Comparison of ENCODE assay signal across 21 cellular contexts in genomic region chr11:19817870-19818269, GRCh38.
DNase-seq lines count a peak whose midpoint lies in the region; ATAC-seq lines count a peak whose summit lies in the region.
"Had no signal": no experiment of that assay in that cellular context is flagged by ENCODE, and none has a peak within 500 bp of the region (broad histone marks: within the 10 kb centered on the region; RNA-seq: fewer than 3 reads in every experiment).

No MANE protein-coding gene starts in this region.

- H3K4me1 ChIP-seq in HUES64 (ENCODE audit: insufficient read depth, low read length), result peaks cover 71% of the 10 kb centered on the region

- H3K27ac Mint-ChIP-seq in activated naive CD4-positive, alpha-beta T cell treated with anti-CD3 and anti-CD28 coated beads, Interleukin-2, amount 10 ng/mL, durations not matched to agents 7 days and 5 days, result no peak overlapping the region
- H3K27ac Mint-ChIP-seq in natural killer cell treated with Interleukin-12 subunit alpha and Interleukin-12 subunit beta and Interleukin-15 and Interleukin-18, amount 100 ng/mL, for 72 hours, result no peak overlapping the region
- H3K27ac Mint-ChIP-seq: B cell had no signal

- no peak overlapping the region for H3K4me3 Mint-ChIP-seq in activated naive CD4-positive, alpha-beta T cell treated with anti-CD3 and anti-CD28 coated beads, Interleukin-2, amount 10 ng/mL, durations not matched to agents 7 days and 5 days
- H3K4me3 Mint-ChIP-seq in natural killer cell treated with Interleukin-12 subunit alpha and Interleukin-12 subunit beta and Interleukin-15 and Interleukin-18, amount 100 ng/mL, for 72 hours, result no peak overlapping the region
- H3K4me3 Mint-ChIP-seq: B cell had no signal

- H3K36me3 Mint-ChIP-seq in activated naive CD4-positive, alpha-beta T cell treated with anti-CD3 and anti-CD28 coated beads, Interleukin-2, amount 10 ng/mL, durations not matched to agents 7 days and 5 days, result no peaks in the 10 kb centered on the region
- no peaks in the 10 kb centered on the region for H3K36me3 Mint-ChIP-seq in natural killer cell treated with Interleukin-12 subunit alpha and Interleukin-12 subunit beta and Interleukin-15 and Interleukin-18, amount 100 ng/mL, for 72 hours

- H3K36me3 ChIP-seq in HUES64 (ENCODE audit: insufficient read depth, low read length), result peaks cover 11% of the 10 kb centered on the region; the same call in 1 of the 2 replicates

- no peak for ATAC-seq in HG02588 (IDR thresholded peaks at IDR 0.05; ENCODE audit: unreplicated experiment)
- no peak for ATAC-seq in natural killer cell treated with Interleukin-12 subunit alpha and Interleukin-12 subunit beta and Interleukin-15 and Interleukin-18, amount 100 ng/mL, for 72 hours
- ATAC-seq: HepG2 had no signal

- H3K27ac ChIP-seq in HUES64 (ENCODE audit: low read depth, low read length), result peak overlapping the region; percentile 100
- H3K27ac ChIP-seq: 22Rv1, GM23248 had no signal

- no peaks in the 10 kb centered on the region for H3K4me1 Mint-ChIP-seq in activated naive CD4-positive, alpha-beta T cell treated with anti-CD3 and anti-CD28 coated beads, Interleukin-2, amount 10 ng/mL, durations not matched to agents 7 days and 5 days
- peaks cover 0 to 2% of the 10 kb centered on the region in 2 donors for H3K4me1 Mint-ChIP-seq in natural killer cell treated with Interleukin-12 subunit alpha and Interleukin-12 subunit beta and Interleukin-15 and Interleukin-18, amount 100 ng/mL, for 72 hours (ENCODE audit: low read depth in 2 of 2)
- H3K4me1 Mint-ChIP-seq: B cell had no signal

- no peaks in the 10 kb centered on the region for H3K9me3 Mint-ChIP-seq in activated naive CD4-positive, alpha-beta T cell treated with anti-CD3 and anti-CD28 coated beads, Interleukin-2, amount 10 ng/mL, durations not matched to agents 7 days and 5 days
- H3K9me3 Mint-ChIP-seq in natural killer cell treated with Interleukin-12 subunit alpha and Interleukin-12 subunit beta and Interleukin-15 and Interleukin-18, amount 100 ng/mL, for 72 hours, result no peaks in the 10 kb centered on the region

- DNase-seq in NCI-H146 (lab: John Stamatoyannopoulos, UW), result peak; percentile 27
- no peak for DNase-seq in NCI-H146 treated with DMSO at 0.1 percent for 48 hours (lab: John Stamatoyannopoulos, UW; ENCODE audit: unreplicated experiment)
- DNase-seq in iPS DF 19.7 (ENCODE audit: low read depth, low spot score), result peak; percentile 75
- DNase-seq in iPS-NIHi7 (ENCODE audit: extremely low spot score), result peak; percentile 41
- no peak for DNase-seq in activated naive CD4-positive, alpha-beta T cell treated with anti-CD3 and anti-CD28 coated beads, Interleukin-2, amount 10 ng/mL, durations not matched to agents 7 days and 5 days
- DNase-seq in natural killer cell treated with Interleukin-12 subunit alpha and Interleukin-12 subunit beta and Interleukin-15 and Interleukin-18, amount 100 ng/mL, for 72 hours (ENCODE audit: low spot score), result no peak
- DNase-seq: COR-L47, DMS 273 treated with DMSO at 0.1 percent for 48 hours, DND-41, GDM1, GM23248, KBM-7, NCI-H187, NCI-H774, OCI-M1, RPMI8226 had no signal

- CTCF ChIA-PET in activated naive CD4-positive, alpha-beta T cell treated with anti-CD3 and anti-CD28 coated beads, Interleukin-2, amount 10 ng/mL, durations not matched to agents 7 days and 5 days (lab: Charles Lee), result no interaction called here

- H3K27me3 Mint-ChIP-seq in activated naive CD4-positive, alpha-beta T cell treated with anti-CD3 and anti-CD28 coated beads, Interleukin-2, amount 10 ng/mL, durations not matched to agents 7 days and 5 days, result peaks cover 4% of the 10 kb centered on the region
- H3K27me3 Mint-ChIP-seq in natural killer cell treated with Interleukin-12 subunit alpha and Interleukin-12 subunit beta and Interleukin-15 and Interleukin-18, amount 100 ng/mL, for 72 hours, result peaks cover 27 to 28% of the 10 kb centered on the region in 2 donors

- H3K9ac ChIP-seq in HUES64 (ENCODE audit: low read depth, low read length), result peak overlapping the region; percentile 75
- H3K9ac ChIP-seq: GM23248 had no signal

- H3K4me3 ChIP-seq in HUES64 (ENCODE audit: low read length), result peak overlapping the region; percentile 35
- H3K4me3 ChIP-seq: GM23248 had no signal

- 21% methylated on average over 3 of the region's 3 CpGs for WGBS in HUES64

- no peaks in the 10 kb centered on the region for H3K9me3 ChIP-seq in HUES64 (ENCODE audit: insufficient read depth, low read depth, low read length)

- no peaks in the 10 kb centered on the region for H3K27me3 ChIP-seq in HUES64 (ENCODE audit: insufficient read depth, low read length)

Comparison
In these comparisons a context has a peak if more than half of its experiments do, and no peak if none do; other contexts are left out.
1. DNase-seq: peak in NCI-H146 (single experiment), iPS DF 19.7 (single experiment) and iPS-NIHi7 (single experiment); none in NCI-H146 treated with DMSO at 0.1 percent for 48 hours (single experiment), activated naive CD4-positive, alpha-beta T cell treated with anti-CD3 and anti-CD28 coated beads, Interleukin-2, amount 10 ng/mL, durations not matched to agents 7 days and 5 days (single experiment) and natural killer cell treated with Interleukin-12 subunit alpha and Interleukin-12 subunit beta and Interleukin-15 and Interleukin-18, amount 100 ng/mL, for 72 hours (single experiment).